Comparison of ENCODE assay signal across 16 cellular contexts in genomic region chr3:67876261-67876660, GRCh38.
"Had no signal": no experiment of that assay in that cellular context is flagged by ENCODE, and none has a peak within 500 bp of the region (broad histone marks: within the 10 kb centered on the region; RNA-seq: fewer than 3 reads in every experiment).

No MANE protein-coding gene starts in this region.

- H3K36me3 ChIP-seq: adrenal gland, brain microvascular endothelial cell, heart right ventricle, ovary, tibial artery had no signal

- DNase-seq: activated CD4-positive, alpha-beta T cell treated with anti-CD3 and anti-CD28 coated beads, Interleukin-2, amount 50 U/mL, for 48 hours; activated gamma-delta T cell treated with Interleukin-2 at 50 U/mL for 16 hours; adrenal gland; brain microvascular endothelial cell; cortex of kidney; heart right ventricle; kidney glomerular epithelial cell; natural killer cell; ovary; psoas muscle; right cardiac atrium; stimulated activated CD8-positive, alpha-beta memory T cell treated with anti-CD3 and anti-CD28 coated beads, Interleukin-4, amount 100 ng/mL, for 48 hours; stimulated activated naive CD4-positive, alpha-beta T cell treated with Interleukin-2 at 50 U/mL for 16 hours; substantia nigra; tibial artery had no signal

- H3K4me3 ChIP-seq: adrenal gland, heart right ventricle, ovary, psoas muscle, tibial artery had no signal

- ATAC-seq: activated naive CD4-positive, alpha-beta T cell treated with anti-CD3 and anti-CD28 coated beads, Interleukin-2, amount 50 U/mL, for 72 hours; heart right ventricle; natural killer cell; psoas muscle; right cardiac atrium had no signal

- H3K4me1 ChIP-seq: heart right ventricle, psoas muscle, tibial artery had no signal

- H3K9me3 ChIP-seq: adrenal gland, heart right ventricle, ovary, psoas muscle, tibial artery had no signal

- H3K27ac ChIP-seq: brain microvascular endothelial cell, heart right ventricle, ovary, psoas muscle, tibial artery had no signal

- H3K27me3 ChIP-seq: adrenal gland, brain microvascular endothelial cell, heart right ventricle, ovary, tibial artery had no signal
